In genomic region chr17:12814718-12815117, GRCh38 we compare ENCODE assay signal across 23 cellular contexts. TPM values are rescaled to one million over a fixed set of nuclear protein-coding genes. Genes with fewer than 3 reads are reported as not detected.
A peak's percentile ranks its signal among the peaks of the same experiment; 100 is the strongest.
DNase-seq lines count a peak whose midpoint lies in the region; ATAC-seq and TF ChIP-seq lines count a peak whose summit lies in the region.
"Had no signal": no experiment of that assay in that cellular context is flagged by ENCODE, and none has a peak within 500 bp of the region (broad histone marks: within the 10 kb centered on the region; RNA-seq: fewer than 3 reads in every experiment).

No MANE protein-coding gene starts in this region.

- H3K79me1 ChIP-seq in H9 (ENCODE audit: insufficient read depth, low read depth, low read length, poor library complexity, severe bottlenecking): peaks cover 1% of the 10 kb centered on the region

- no peak overlapping the region for H3K4ac ChIP-seq in H9 (ENCODE audit: low read depth, low read length)

- no peak overlapping the region for H3K27ac ChIP-seq in DOHH2 (ENCODE audit: low read depth, low read length)
- H3K27ac ChIP-seq in H9 (ENCODE audit: insufficient read length, low read depth, low read length): no peak overlapping the region
- H3K27ac ChIP-seq in OCI-LY7 (ENCODE audit: low read depth, low read length, poor library complexity, severe bottlenecking): peak overlapping the region; percentile 95
- H3K27ac ChIP-seq: Peyer's patch had no signal

- H2BK120ac ChIP-seq in H9 (ENCODE audit: low read depth, low read length, poor library complexity, severe bottlenecking): no peak overlapping the region

- no peak overlapping the region for H2BK20ac ChIP-seq in H9 (ENCODE audit: low read depth, low read length, poor library complexity, severe bottlenecking)

- CTCF ChIA-PET in OCI-LY7 (lab: Charles Lee; ENCODE audit: unreplicated experiment): no interaction called here

- H4K5ac ChIP-seq in H9 (ENCODE audit: insufficient read length, low read depth, low read length): no peak overlapping the region

- H2AK5ac ChIP-seq in H9 (ENCODE audit: insufficient read length, low read length): no peak overlapping the region

- H4K91ac ChIP-seq in H9 (ENCODE audit: insufficient read length, low read depth, low read length): no peak overlapping the region

- no peak overlapping the region for H2BK5ac ChIP-seq in H9 (ENCODE audit: insufficient read length, low read length)

- intact Hi-C loops in OCI-LY7 (cut with micrococcal nuclease; ENCODE audit: unreplicated experiment): loop anchor here (1.0 kb wide), 1 partner anchor 25 kb away; the partner anchor contains the start of gene ARHGAP44

- TF ChIP-seq CTCF in DOHH2 (IDR thresholded peaks at IDR 0.05; ENCODE audit: low read depth, low read length, poor library complexity, severe bottlenecking): no peak
- no peak for TF ChIP-seq CTCF in H9 (conservative IDR thresholded peaks at IDR 0.05)
- no peak for TF ChIP-seq CTCF in OCI-LY7 (conservative IDR thresholded peaks at IDR 0.05; ENCODE audit: low read length)

- no CpG with 5 or more reads among the region's 2 CpGs for WGBS in H9 (ENCODE audit: extremely low coverage, insufficient read length, low lambda C conversion rate)

- no peak overlapping the region for H3K18ac ChIP-seq in H9 (ENCODE audit: insufficient read length, low read depth, low read length)

- no peak overlapping the region for H3K56ac ChIP-seq in H9 (ENCODE audit: insufficient read length, low read depth, low read length)

- no peaks in the 10 kb centered on the region for H3K23me2 ChIP-seq in H9 (ENCODE audit: insufficient read length, low read depth, low read length, poor library complexity, severe bottlenecking)

- no TSS peak for BruUV-seq in OCI-LY7 (replicated peaks; lab: Mats Ljungman, UMichigan)

- no peak overlapping the region for H3K9ac ChIP-seq in H9 (ENCODE audit: extremely low read depth, insufficient read length, low read length)

- peaks cover 4 to 14% (median 7%) of the 10 kb centered on the region in 3 experiments; a peak in 6 of 7 replicates for H3K36me3 Mint-ChIP-seq in H9 (ENCODE audit: insufficient read depth in 1 of 3, low read depth in 3 of 3)
- no peaks in the 10 kb centered on the region for H3K36me3 Mint-ChIP-seq in stimulated activated memory B cell treated with anti-CD40 and anti-IgM and Interleukin-4, amounts not matched to agents 10 μg/mL and 1 μg/mL and 100 μg/mL, for 72 hours
- H3K36me3 Mint-ChIP-seq in natural killer cell treated with Interleukin-12 subunit alpha and Interleukin-12 subunit beta and Interleukin-15 and Interleukin-18, amount 100 ng/mL, for 72 hours: no peaks in the 10 kb centered on the region

- H3K9me2 ChIP-seq in DOHH2 (replicated peaks; ENCODE audit: control insufficient read depth, low read length) (no peaks in the 10 kb centered on the region), OCI-LY7 (ENCODE audit: insufficient read depth, low read length) (no peaks in the 10 kb centered on the region)

- no peak overlapping the region for H3K4me3 Mint-ChIP-seq in H9
- no peak overlapping the region for H3K4me3 Mint-ChIP-seq in stimulated activated memory B cell treated with anti-CD40 and anti-IgM and Interleukin-4, amounts not matched to agents 10 μg/mL and 1 μg/mL and 100 μg/mL, for 72 hours
- no peak overlapping the region for H3K4me3 Mint-ChIP-seq in natural killer cell treated with Interleukin-12 subunit alpha and Interleukin-12 subunit beta and Interleukin-15 and Interleukin-18, amount 100 ng/mL, for 72 hours

- H3K14ac ChIP-seq in H9 (ENCODE audit: insufficient read depth, low read length): no peak overlapping the region

- H3K79me2 ChIP-seq in DOHH2 (ENCODE audit: control insufficient read depth, low read length): no peaks in the 10 kb centered on the region
- no peaks in the 10 kb centered on the region for H3K79me2 ChIP-seq in H9 (ENCODE audit: insufficient read depth, low read length)
- peaks cover 13% of the 10 kb centered on the region; the same call in 1 of the 2 replicates for H3K79me2 ChIP-seq in OCI-LY7 (ENCODE audit: insufficient read depth, low read depth, low read length)

- H3K4me1 ChIP-seq in DOHH2 (ENCODE audit: control insufficient read depth, low read length): peaks cover 26% of the 10 kb centered on the region
- H3K4me1 ChIP-seq in H9 (ENCODE audit: insufficient read depth, low read length): no peaks in the 10 kb centered on the region
- H3K4me1 ChIP-seq in OCI-LY7 (ENCODE audit: insufficient read depth, low read length, poor library complexity, severe bottlenecking): peaks cover 50% of the 10 kb centered on the region
- H3K4me1 ChIP-seq: Peyer's patch had no signal

- H3K23ac ChIP-seq in H9 (ENCODE audit: insufficient read length, low read depth, low read length): no peak overlapping the region

- H3T11ph ChIP-seq in H9 (ENCODE audit: low read length): no peak overlapping the region

- H2BK15ac ChIP-seq in H9 (ENCODE audit: low read depth, low read length): no peak overlapping the region

- no peak for DNase-seq in H9
- DNase-seq in OCI-LY7 (ENCODE audit: low spot score): peak; percentile 22
- no peak for DNase-seq in cerebellum (ENCODE audit: low spot score)
- no peak for DNase-seq in natural killer cell treated with Interleukin-12 subunit alpha and Interleukin-12 subunit beta and Interleukin-15 and Interleukin-18, amount 100 ng/mL, for 72 hours (ENCODE audit: low spot score)
- DNase-seq: Calu3; DMS153; DND-41; MV-4-11; NCI-H1105; NCI-H1436 treated with DMSO at 0.1 percent for 48 hours; NCI-H187 treated with DMSO at 0.1 percent for 48 hours; NCI-H446; NCI-H526; NCI-H82; NK-92 treated with Interleukin-12 subunit alpha and Interleukin-12 subunit beta, amount 100 ng/mL, for 24 hours; OCI-M1; Peyer's patch; SHP77 treated with DMSO at 0.1 percent for 48 hours had no signal

- no peaks in the 10 kb centered on the region for H3K27me3 Mint-ChIP-seq in H9 (ENCODE audit: low read depth)
- no peaks in the 10 kb centered on the region for H3K27me3 Mint-ChIP-seq in stimulated activated memory B cell treated with anti-CD40 and anti-IgM and Interleukin-4, amounts not matched to agents 10 μg/mL and 1 μg/mL and 100 μg/mL, for 72 hours
- peaks cover 0 to 13% of the 10 kb centered on the region in 2 donors for H3K27me3 Mint-ChIP-seq in natural killer cell treated with Interleukin-12 subunit alpha and Interleukin-12 subunit beta and Interleukin-15 and Interleukin-18, amount 100 ng/mL, for 72 hours
- H3K27me3 Mint-ChIP-seq: B cell had no signal

- H3K9me3 Mint-ChIP-seq in H9: peaks cover 4 to 6% of the 10 kb centered on the region in 2 experiments; a peak in 3 of 5 replicates
- H3K9me3 Mint-ChIP-seq in stimulated activated memory B cell treated with anti-CD40 and anti-IgM and Interleukin-4, amounts not matched to agents 10 μg/mL and 1 μg/mL and 100 μg/mL, for 72 hours: no peaks in the 10 kb centered on the region
- H3K9me3 Mint-ChIP-seq in natural killer cell treated with Interleukin-12 subunit alpha and Interleukin-12 subunit beta and Interleukin-15 and Interleukin-18, amount 100 ng/mL, for 72 hours: peaks cover 6% of the 10 kb centered on the region

- no peak for ATAC-seq in stimulated activated memory B cell treated with anti-CD40 and anti-IgM and Interleukin-4, amounts not matched to agents 10 μg/mL and 1 μg/mL and 100 μg/mL, for 72 hours
- no peak for ATAC-seq in HG02571 (IDR thresholded peaks at IDR 0.05; ENCODE audit: unreplicated experiment)
- ATAC-seq in natural killer cell treated with Interleukin-12 subunit alpha and Interleukin-12 subunit beta and Interleukin-15 and Interleukin-18, amount 100 ng/mL, for 72 hours: no peak

- H3K27me3 ChIP-seq in DOHH2 (ENCODE audit: control insufficient read depth, low read length): no peaks in the 10 kb centered on the region
- no peaks in the 10 kb centered on the region for H3K27me3 ChIP-seq in H9 (ENCODE audit: insufficient read depth, low read length)
- H3K27me3 ChIP-seq: Peyer's patch had no signal

- H4K8ac ChIP-seq in H9 (replicated peaks; ENCODE audit: insufficient read length, low read depth, low read length): no peak overlapping the region

- POLR2A ChIA-PET in OCI-LY7 (lab: Charles Lee): interaction anchor here (1.7 kb wide), 1 partner anchor 13 kb away, joined by 14 read pairs; no protein-coding TSS in a partner anchor

- H3F3A ChIP-seq in DOHH2 (ENCODE audit: control insufficient read depth, insufficient read depth): no peaks in the 10 kb centered on the region

- peaks cover 8 to 12% of the 10 kb centered on the region in 2 experiments for H3K4me1 Mint-ChIP-seq in H9
- peaks cover 40% of the 10 kb centered on the region for H3K4me1 Mint-ChIP-seq in stimulated activated memory B cell treated with anti-CD40 and anti-IgM and Interleukin-4, amounts not matched to agents 10 μg/mL and 1 μg/mL and 100 μg/mL, for 72 hours
- no peaks in the 10 kb centered on the region for H3K4me1 Mint-ChIP-seq in natural killer cell treated with Interleukin-12 subunit alpha and Interleukin-12 subunit beta and Interleukin-15 and Interleukin-18, amount 100 ng/mL, for 72 hours (ENCODE audit: low read depth in 2 of 2)

- H2AFZ ChIP-seq in H9 (ENCODE audit: low read length) (no peak overlapping the region), OCI-LY7 (ENCODE audit: low read length) (peak overlapping the region; percentile 61; the same call in 1 of the 2 replicates)

- H3K4me3 ChIP-seq in DOHH2 (ENCODE audit: low read length): no peak overlapping the region
- H3K4me3 ChIP-seq in OCI-LY7 (ENCODE audit: low read depth, low read length, poor library complexity, severe bottlenecking): peak overlapping the region; percentile 57
- H3K4me3 ChIP-seq: Peyer's patch had no signal

- H3K4me2 ChIP-seq in DOHH2 (ENCODE audit: low read length): peak overlapping the region; percentile 53; the same call in 1 of the 2 replicates
- no peak overlapping the region for H3K4me2 ChIP-seq in H9 (ENCODE audit: insufficient read depth, insufficient read length, low read length)
- H3K4me2 ChIP-seq in OCI-LY7 (ENCODE audit: low read length): peak overlapping the region; percentile 76

- no peak overlapping the region for H2BK12ac ChIP-seq in H9 (ENCODE audit: insufficient read length, low read depth, low read length)

- H3K27ac Mint-ChIP-seq in H9: peak overlapping the region in 2 of 3 experiments; percentile 44 to 53; a peak in 1 of 7 replicates
- H3K27ac Mint-ChIP-seq in stimulated activated memory B cell treated with anti-CD40 and anti-IgM and Interleukin-4, amounts not matched to agents 10 μg/mL and 1 μg/mL and 100 μg/mL, for 72 hours: peak overlapping the region; percentile 67
- no peak overlapping the region for H3K27ac Mint-ChIP-seq in natural killer cell treated with Interleukin-12 subunit alpha and Interleukin-12 subunit beta and Interleukin-15 and Interleukin-18, amount 100 ng/mL, for 72 hours
- H3K27ac Mint-ChIP-seq: B cell had no signal

- H4K20me1 ChIP-seq in DOHH2 (ENCODE audit: control insufficient read depth, insufficient read depth, low read depth, low read length) (no peaks in the 10 kb centered on the region), H9 (ENCODE audit: control insufficient read depth, insufficient read depth, insufficient read length) (no peaks in the 10 kb centered on the region), OCI-LY7 (ENCODE audit: insufficient read depth, low read length) (no peaks in the 10 kb centered on the region)

- H3K9me3 ChIP-seq in DOHH2 (ENCODE audit: control insufficient read depth, insufficient read depth, low read length): no peaks in the 10 kb centered on the region
- no peaks in the 10 kb centered on the region for H3K9me3 ChIP-seq in H9 (ENCODE audit: control insufficient read depth, low read depth, low read length)
- H3K9me3 ChIP-seq in OCI-LY7 (ENCODE audit: low read length): peaks cover 19% of the 10 kb centered on the region; the same call in 1 of the 2 replicates
- H3K9me3 ChIP-seq: Peyer's patch had no signal

- H3K36me3 ChIP-seq in DOHH2 (ENCODE audit: control insufficient read depth, low read length): no peaks in the 10 kb centered on the region
- H3K36me3 ChIP-seq in OCI-LY7 (ENCODE audit: insufficient read depth, low read length): peaks cover 11% of the 10 kb centered on the region; the same call in 1 of the 2 replicates
- H3K36me3 ChIP-seq: Peyer's patch had no signal

RNA-seq across cellular contexts. Expression of gene ARHGAP44, which starts 25.4 kb away (rescaled TPM):
- total RNA-seq in H9 (2021): 9.9 and 10.9 TPM in 2 replicates
- total RNA-seq in OCI-LY7 (2014; rRNA removed; shearing (Covaris generic)): 11.1 and 13.7 TPM in 2 replicates
- 19.9 and 20.4 TPM in 2 replicates for total RNA-seq in OCI-LY7 (2022)
- 10.7 TPM for total RNA-seq in cerebellum
- total RNA-seq in natural killer cell treated with Interleukin-12 subunit alpha and Interleukin-12 subunit beta and Interleukin-15 and Interleukin-18, amount 100 ng/mL, for 72 hours: under 1 TPM in 1 of 2 donors, not detected in 1; 0.21 TPM
- total RNA-seq: T-helper 1 cell treated with Interleukin-12 subunit alpha and Interleukin-12 subunit beta and Interleukin-4 antibody, amounts not matched to agents 30 ng/mL and 1 ng/mL, for 36 hours had no signal

Comparison
In these comparisons a context has a peak if more than half of its experiments do, and no peak if none do; other contexts are left out.
1. H3K27ac Mint-ChIP-seq: peak in H9 (2 of 3) and stimulated activated memory B cell treated with anti-CD40 and anti-IgM and Interleukin-4, amounts not matched to agents 10 μg/mL and 1 μg/mL and 100 μg/mL, for 72 hours (single experiment); none in natural killer cell treated with Interleukin-12 subunit alpha and Interleukin-12 subunit beta and Interleukin-15 and Interleukin-18, amount 100 ng/mL, for 72 hours (0 of 2).